In the genomic region with DNA sequence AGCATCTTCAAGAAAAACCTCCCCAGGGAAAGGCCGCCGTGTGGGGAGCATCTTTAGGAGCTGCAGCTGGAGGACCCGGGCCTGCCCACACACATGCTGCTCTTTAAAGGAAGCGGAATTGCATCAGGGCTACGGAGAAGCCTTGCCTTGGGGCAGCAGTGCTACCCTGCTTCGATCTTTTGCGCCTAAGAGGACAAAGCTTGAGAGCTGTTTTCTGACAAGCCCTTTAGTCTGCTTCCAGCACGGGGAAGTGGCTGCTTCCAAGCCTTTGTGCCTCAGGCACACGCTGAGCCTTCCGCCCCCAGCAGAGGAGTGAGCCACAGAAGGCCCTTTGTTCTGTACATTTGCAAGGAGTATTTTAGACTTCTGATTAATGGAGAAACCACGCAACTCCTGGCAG, we compare ENCODE assay signal across 8 cellular contexts. TPM values are rescaled to one million over a fixed set of nuclear protein-coding genes. Genes with fewer than 3 reads are reported as not detected.
DNase-seq lines count a peak whose midpoint lies in the region; ATAC-seq lines count a peak whose summit lies in the region.

No MANE protein-coding gene starts in this region.

- no peaks in the 10 kb centered on the region for H3K36me3 Mint-ChIP-seq in activated CD8-positive, alpha-beta T cell treated with anti-CD3 and anti-CD28 coated beads, Interleukin-2, amount 10 ng/mL, durations not matched to agents 7 days and 5 days (ENCODE audit: low read depth)
- H3K36me3 Mint-ChIP-seq in activated naive CD8-positive, alpha-beta T cell treated with anti-CD3 and anti-CD28 coated beads for 36 hours, result peaks cover under 1% of the 10 kb centered on the region

- POLR2A ChIA-PET in activated CD8-positive, alpha-beta T cell treated with anti-CD3 and anti-CD28 coated beads, Interleukin-2, amount 10 ng/mL, durations not matched to agents 7 days and 5 days (lab: Charles Lee), result no interaction called here

- no peak overlapping the region for H3K27ac Mint-ChIP-seq in activated CD8-positive, alpha-beta T cell treated with anti-CD3 and anti-CD28 coated beads, Interleukin-2, amount 10 ng/mL, durations not matched to agents 7 days and 5 days
- no peak overlapping the region for H3K27ac Mint-ChIP-seq in activated naive CD8-positive, alpha-beta T cell treated with anti-CD3 and anti-CD28 coated beads for 36 hours

- no peak for ATAC-seq in GM21526 (IDR thresholded peaks at IDR 0.05; ENCODE audit: low FRiP score, unreplicated experiment)
- no peak for ATAC-seq in activated CD8-positive, alpha-beta T cell treated with anti-CD3 and anti-CD28 coated beads, Interleukin-2, amount 10 ng/mL, durations not matched to agents 7 days and 5 days
- ATAC-seq in HG03095 (IDR thresholded peaks at IDR 0.05; ENCODE audit: unreplicated experiment), result no peak

- no peaks in the 10 kb centered on the region for H3K9me3 Mint-ChIP-seq in activated CD8-positive, alpha-beta T cell treated with anti-CD3 and anti-CD28 coated beads, Interleukin-2, amount 10 ng/mL, durations not matched to agents 7 days and 5 days (ENCODE audit: insufficient read depth)
- no peaks in the 10 kb centered on the region for H3K9me3 Mint-ChIP-seq in activated naive CD8-positive, alpha-beta T cell treated with anti-CD3 and anti-CD28 coated beads for 36 hours

- H3K4me3 Mint-ChIP-seq in activated CD8-positive, alpha-beta T cell treated with anti-CD3 and anti-CD28 coated beads, Interleukin-2, amount 10 ng/mL, durations not matched to agents 7 days and 5 days, result no peak overlapping the region
- H3K4me3 Mint-ChIP-seq in activated naive CD8-positive, alpha-beta T cell treated with anti-CD3 and anti-CD28 coated beads for 36 hours, result no peak overlapping the region

- peak; percentile 18 for DNase-seq in COR-L47 (lab: John Stamatoyannopoulos, UW)
- peak; percentile 45 for DNase-seq in NCI-H2227 treated with DMSO at 0.1 percent for 48 hours (lab: John Stamatoyannopoulos, UW)
- peak; percentile 50 for DNase-seq in dedifferentiated amniotic fluid mesenchymal stem cell (ENCODE audit: extremely low spot score)
- peak; percentile 82 for DNase-seq in midbrain (lab: John Stamatoyannopoulos, UW)
- DNase-seq in activated CD8-positive, alpha-beta T cell treated with anti-CD3 and anti-CD28 coated beads, Interleukin-2, amount 10 ng/mL, durations not matched to agents 7 days and 5 days, result no peak
- DNase-seq in activated naive CD8-positive, alpha-beta T cell treated with anti-CD3 and anti-CD28 coated beads for 36 hours, result no peak

- CTCF ChIA-PET in activated CD8-positive, alpha-beta T cell treated with anti-CD3 and anti-CD28 coated beads, Interleukin-2, amount 10 ng/mL, durations not matched to agents 7 days and 5 days (lab: Charles Lee), result no interaction called here

- no peaks in the 10 kb centered on the region for H3K27me3 Mint-ChIP-seq in activated CD8-positive, alpha-beta T cell treated with anti-CD3 and anti-CD28 coated beads, Interleukin-2, amount 10 ng/mL, durations not matched to agents 7 days and 5 days (ENCODE audit: low read depth)
- no peaks in the 10 kb centered on the region for H3K27me3 Mint-ChIP-seq in activated naive CD8-positive, alpha-beta T cell treated with anti-CD3 and anti-CD28 coated beads for 36 hours

- H3K4me1 Mint-ChIP-seq in activated CD8-positive, alpha-beta T cell treated with anti-CD3 and anti-CD28 coated beads, Interleukin-2, amount 10 ng/mL, durations not matched to agents 7 days and 5 days (ENCODE audit: low read depth), result peaks cover 8% of the 10 kb centered on the region
- peaks cover 2% of the 10 kb centered on the region for H3K4me1 Mint-ChIP-seq in activated naive CD8-positive, alpha-beta T cell treated with anti-CD3 and anti-CD28 coated beads for 36 hours

RNA-seq across cellular contexts. Expression of a gene that starts 31.5 kb away (rescaled TPM):
- 10 to 100 TPM; 28.3 to 34.3 TPM for total RNA-seq in activated CD8-positive, alpha-beta T cell treated with anti-CD3 and anti-CD28 coated beads, Interleukin-2, amount 10 ng/mL, durations not matched to agents 7 days and 5 days
- total RNA-seq in activated naive CD8-positive, alpha-beta T cell treated with anti-CD3 and anti-CD28 coated beads for 36 hours, result 10 to 100 TPM; 42.9 to 44.2 TPM

RNA-seq across cellular contexts. Expression of a gene that starts 31.8 kb away (rescaled TPM):
- 10 to 100 TPM; 31.1 to 33.2 TPM for total RNA-seq in activated CD8-positive, alpha-beta T cell treated with anti-CD3 and anti-CD28 coated beads, Interleukin-2, amount 10 ng/mL, durations not matched to agents 7 days and 5 days
- total RNA-seq in activated naive CD8-positive, alpha-beta T cell treated with anti-CD3 and anti-CD28 coated beads for 36 hours, result 10 to 100 TPM; 36.3 to 38.9 TPM

RNA-seq across cellular contexts. Expression of a gene that starts 34.7 kb away (rescaled TPM):
- total RNA-seq in activated CD8-positive, alpha-beta T cell treated with anti-CD3 and anti-CD28 coated beads, Interleukin-2, amount 10 ng/mL, durations not matched to agents 7 days and 5 days, result 100 to 1,000 TPM; 137 to 140 TPM
- 10 to 100 TPM; 88.0 to 88.6 TPM for total RNA-seq in activated naive CD8-positive, alpha-beta T cell treated with anti-CD3 and anti-CD28 coated beads for 36 hours

Comparison
In these comparisons a context has a peak if more than half of its experiments do, and no peak if none do; other contexts are left out.
1. DNase-seq: peak in COR-L47 (single experiment), NCI-H2227 treated with DMSO at 0.1 percent for 48 hours (single experiment), dedifferentiated amniotic fluid mesenchymal stem cell (single experiment) and midbrain (single experiment); none in activated CD8-positive, alpha-beta T cell treated with anti-CD3 and anti-CD28 coated beads, Interleukin-2, amount 10 ng/mL, durations not matched to agents 7 days and 5 days (single experiment) and activated naive CD8-positive, alpha-beta T cell treated with anti-CD3 and anti-CD28 coated beads for 36 hours (single experiment).